Comparison of ENCODE assay signal across 9 cellular contexts in the genomic region with DNA sequence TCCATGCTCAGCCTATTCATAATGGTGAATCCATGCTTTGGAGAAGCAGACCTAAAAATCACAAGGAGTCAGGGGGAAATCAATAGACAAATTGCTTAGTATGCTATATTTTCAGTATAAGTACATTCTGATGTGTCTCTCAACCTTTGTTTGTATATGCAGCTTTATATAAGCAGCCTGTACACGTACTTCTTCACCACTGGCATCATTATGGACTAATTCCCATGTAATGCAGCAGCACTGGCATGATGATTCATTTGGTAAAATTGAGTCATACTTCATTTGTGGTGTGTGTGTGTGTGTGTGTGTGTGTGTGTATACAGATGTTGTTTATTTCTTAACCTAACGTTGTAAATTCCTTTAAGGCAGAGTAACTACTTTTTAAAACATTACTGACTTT. TPM values are rescaled to one million over a fixed set of nuclear protein-coding genes. Genes with fewer than 3 reads are reported as not detected.
DNase-seq lines count a peak whose midpoint lies in the region; ATAC-seq, FAIRE-seq and TF ChIP-seq lines count a peak whose summit lies in the region.
"Had no signal": no experiment of that assay in that cellular context is flagged by ENCODE, and none has a peak within 500 bp of the region (broad histone marks: within the 10 kb centered on the region; RNA-seq: fewer than 3 reads in every experiment).

No MANE protein-coding gene starts in this region.

- H3K4me1 ChIP-seq in Peyer's patch, result peaks cover 0 to 12% (median 1%) of the 10 kb centered on the region in 4 donors
- H3K4me1 ChIP-seq in sigmoid colon, result peaks cover 0 to 46% (median 36%) of the 10 kb centered on the region in 4 donors
- peaks cover 3% of the 10 kb centered on the region for H3K4me1 ChIP-seq in neural progenitor cell

- peaks cover 2% of the 10 kb centered on the region for H3K27me3 Mint-ChIP-seq in neural progenitor cell (ENCODE audit: insufficient read depth, low read depth)

- H3K27ac ChIP-seq in Peyer's patch, result peak overlapping the region; percentile 3 to 78 (median 56)
- H3K27ac ChIP-seq in sigmoid colon, result peak overlapping the region; percentile 75 to 98 (median 86)
- no peak overlapping the region for H3K27ac ChIP-seq in neural progenitor cell

- no peak overlapping the region for H3K4me2 ChIP-seq in neural progenitor cell

- no peaks in the 10 kb centered on the region for H3K9me3 Mint-ChIP-seq in neural progenitor cell

- TF ChIP-seq POLR2A in GM12892 (IDR thresholded peaks at IDR 0.05; ENCODE audit: low read depth, low read length), result no peak
- no peak for TF ChIP-seq POLR2A in Peyer's patch (IDR thresholded peaks at IDR 0.05)
- TF ChIP-seq POLR2A in sigmoid colon (IDR thresholded peaks at IDR 0.05), result no peak

- no peak for DNase-seq in GM12892 (ENCODE audit: insufficient read length)
- no peak for DNase-seq in Peyer's patch
- DNase-seq in sigmoid colon, result no peak
- DNase-seq in activated CD4-positive, alpha-beta T cell treated with anti-CD3 and anti-CD28 coated beads, Interleukin-2, amount 50 U/mL, for 4 hours, result no peak
- DNase-seq in neural progenitor cell (ENCODE audit: low spot score), result no peak
- no peak for DNase-seq in DMS 273 (lab: John Stamatoyannopoulos, UW; ENCODE audit: unreplicated experiment)
- DNase-seq: NCI-H2107 had no signal

- H3K4me3 ChIP-seq in Peyer's patch (no peak overlapping the region), sigmoid colon (no peak overlapping the region), neural progenitor cell (no peak overlapping the region)

- intact Hi-C loops in sigmoid colon (cut with DNase I), result no loop called here

- peaks cover 28% of the 10 kb centered on the region for H3K36me3 Mint-ChIP-seq in neural progenitor cell

- no peaks in the 10 kb centered on the region for H3K4me1 Mint-ChIP-seq in neural progenitor cell

- no peak for TF ChIP-seq EP300 in sigmoid colon (IDR thresholded peaks at IDR 0.05)

- no peaks in the 10 kb centered on the region for H3F3A ChIP-seq in neural progenitor cell (ENCODE audit: low read depth)

- no peak overlapping the region for H2AFZ ChIP-seq in neural progenitor cell (replicated peaks)

- TF ChIP-seq CTCF in Peyer's patch (IDR thresholded peaks at IDR 0.05) (no peak), sigmoid colon (IDR thresholded peaks at IDR 0.05) (no peak), neural progenitor cell (IDR thresholded peaks at IDR 0.05) (no peak)

- peaks cover 3% of the 10 kb centered on the region for H3K79me2 ChIP-seq in neural progenitor cell (ENCODE audit: low read depth)

- FAIRE-seq in GM12892 (lab: Jason Lieb, UNC), result peak; percentile 17

- WGBS in sigmoid colon, 2 donors, result 10 to 41% methylated on average over 2 of the region's 2 CpGs

- no peak overlapping the region for H3K4me3 Mint-ChIP-seq in neural progenitor cell

- H4K20me1 ChIP-seq in neural progenitor cell (ENCODE audit: low read depth), result no peaks in the 10 kb centered on the region

- H3K36me3 ChIP-seq in Peyer's patch (peaks cover 0 to 31% (median 0%) of the 10 kb centered on the region in 3 donors), sigmoid colon (peaks cover 0 to 61% (median 10%) of the 10 kb centered on the region in 4 donors), neural progenitor cell (peaks cover 10% of the 10 kb centered on the region)

- H3K27me3 ChIP-seq in Peyer's patch, result no peaks in the 10 kb centered on the region
- H3K27me3 ChIP-seq in sigmoid colon, result no peaks in the 10 kb centered on the region
- H3K27me3 ChIP-seq in neural progenitor cell, result no peaks in the 10 kb centered on the region

- no peak overlapping the region for H3K27ac Mint-ChIP-seq in neural progenitor cell

- ATAC-seq in esophagus mucosa (peak; percentile 95), GM18498 (IDR thresholded peaks at IDR 0.05; ENCODE audit: unreplicated experiment) (no peak)

- H3K9me3 ChIP-seq in Peyer's patch (no peaks in the 10 kb centered on the region), sigmoid colon (no peaks in the 10 kb centered on the region), neural progenitor cell (ENCODE audit: low read depth) (no peaks in the 10 kb centered on the region)

- H3K9ac ChIP-seq in neural progenitor cell, result no peak overlapping the region

RNA-seq across cellular contexts. Expression of a gene that starts 10.9 kb away (rescaled TPM):
- polyA plus RNA-seq in GM12892 (2012; ENCODE audit: missing spikeins), result 12.0 TPM
- 10 to 100 TPM; 14.7 to 54.5 (median 18.6) TPM for total RNA-seq in Peyer's patch
- total RNA-seq in esophagus mucosa, result 5.2 TPM
- total RNA-seq in sigmoid colon, result 10 to 100 TPM; 24.8 to 47.7 (median 35.5) TPM
- 1 to 10 TPM; 5.5 to 8.5 (median 7.2) TPM for polyA plus RNA-seq in sigmoid colon
- 20.2 and 25.8 TPM in 2 replicates for total RNA-seq in neural progenitor cell (ENCODE audit: low replicate concordance)

RNA-seq across cellular contexts. Expression of a gene that starts 59.4 kb away (rescaled TPM):
- polyA plus RNA-seq in GM12892 (2012; ENCODE audit: missing spikeins), result 0.04 TPM
- total RNA-seq in Peyer's patch (10 to 100 TPM in 3 of 4 donors, 1 to 10 TPM in 1; 9.7 to 42.1 (median 18.1) TPM), esophagus mucosa (1.1 TPM), sigmoid colon (100 to 1,000 TPM in 2 of 4 donors, 10 to 100 TPM in 2; 62.0 to 213 (median 119) TPM), neural progenitor cell (ENCODE audit: low replicate concordance) (1.2 and 2.7 TPM in 2 replicates)
- polyA plus RNA-seq in sigmoid colon, result 1 to 10 TPM in 1 of 3 donors, under 1 TPM in 2; 0.46 to 7.6 (median 0.60) TPM
